Comparison of ENCODE assay signal across 8 cellular contexts in the genomic region with DNA sequence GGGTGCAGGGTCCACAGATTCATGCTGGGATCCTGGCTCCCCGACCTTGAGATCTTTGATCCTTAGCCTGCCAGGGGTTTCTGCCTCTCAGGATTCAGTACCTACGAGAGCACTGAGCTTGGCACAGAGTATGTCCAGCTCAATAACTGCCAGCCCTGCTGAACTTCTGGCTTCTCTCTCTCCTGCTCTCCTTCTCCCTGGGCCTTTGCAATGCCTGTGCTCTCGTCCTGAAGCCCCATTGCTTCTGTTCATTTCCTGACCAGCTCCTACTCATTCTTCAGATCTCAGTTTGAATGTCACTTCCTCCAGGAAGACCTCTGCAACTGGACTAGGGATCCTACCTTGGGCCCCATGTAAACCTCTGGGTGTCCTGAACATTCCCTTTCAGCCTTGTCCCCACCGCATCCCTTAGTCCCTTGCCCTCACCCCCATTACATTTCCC.
A peak's percentile ranks its signal among the peaks of the same experiment; 100 is the strongest.
DNase-seq lines count a peak whose midpoint lies in the region; ATAC-seq, FAIRE-seq and TF ChIP-seq lines count a peak whose summit lies in the region.

No MANE protein-coding gene starts in this region.

- ATAC-seq in SK-N-SH treated with all-trans-retinoic acid at 6 μM for 48 hours (peak; percentile 8; the same call in 2 of the 3 replicates), gastrocnemius medialis (peak in 1 of 2 donors; percentile 9)

- TF ChIP-seq CTCF in keratinocyte (optimal IDR thresholded peaks at IDR 0.05 in 1 of 3, IDR thresholded peaks at IDR 0.05 in 1 of 3, conservative IDR thresholded peaks at IDR 0.05 in 1 of 3; ENCODE audit: extremely low read depth in 1 of 3, insufficient read depth in 2 of 3, low read length in 3 of 3) (no peak), gastrocnemius medialis (IDR thresholded peaks at IDR 0.05 in 4 of 5, conservative IDR thresholded peaks at IDR 0.05 in 1 of 5) (peak in 1 of 5 experiments; percentile 0)

- no peaks in the 10 kb centered on the region for H3K9me1 ChIP-seq in keratinocyte (ENCODE audit: control insufficient read depth, extremely low read depth, insufficient read depth, low read length)

- H2AFZ ChIP-seq in keratinocyte (ENCODE audit: control insufficient read depth, low read length), result peak overlapping the region; percentile 90

- in situ Hi-C loops in gastrocnemius medialis (cut with MboI; ENCODE audit: low sequenced_read_pairs in 4 of 4), result no loop called here

- H4K20me1 ChIP-seq in keratinocyte (ENCODE audit: control insufficient read depth, extremely low read depth, insufficient read depth, low read length), result no peaks in the 10 kb centered on the region

- no peaks in the 10 kb centered on the region for H3K36me3 ChIP-seq in keratinocyte (ENCODE audit: control insufficient read depth in 2 of 2, extremely low read depth in 1 of 2, insufficient read depth in 2 of 2, low read length in 2 of 2)
- H3K36me3 ChIP-seq in gastrocnemius medialis, result no peaks in the 10 kb centered on the region

- H3K9me3 ChIP-seq in keratinocyte (ENCODE audit: control insufficient read depth, low read depth, low read length) (no peaks in the 10 kb centered on the region), gastrocnemius medialis (no peaks in the 10 kb centered on the region)

- H3K4me1 ChIP-seq in keratinocyte (ENCODE audit: control insufficient read depth, extremely low read depth, insufficient read depth, low read length) (peaks cover 32% of the 10 kb centered on the region), gastrocnemius medialis (peaks cover 35 to 38% of the 10 kb centered on the region in 2 donors)

- peak; percentile 3 for DNase-seq in CD1c-positive myeloid dendritic cell (ENCODE audit: extremely low spot score)
- DNase-seq in keratinocyte (ENCODE audit: low read depth, low spot score), result no peak
- DNase-seq in gastrocnemius medialis, result no peak
- no peak for DNase-seq in AG08396 (ENCODE audit: low spot score)
- DNase-seq in HT-29 (ENCODE audit: low spot score), result no peak
- DNase-seq in kidney glomerular epithelial cell (lab: John Stamatoyannopoulos, UW), result no peak
- no peak for DNase-seq in central memory CD4-positive, alpha-beta T cell

- no peak for TF ChIP-seq POLR2A in gastrocnemius medialis (IDR thresholded peaks at IDR 0.05)

- H3K79me2 ChIP-seq in keratinocyte (ENCODE audit: control insufficient read depth, insufficient read depth, low read length), result no peaks in the 10 kb centered on the region

- dilution Hi-C loops in keratinocyte (cut with MboI; ENCODE audit: extremely low pct_ligation_motif_present, low sequenced_read_pairs), result no loop called here

- H3K4me3 ChIP-seq in keratinocyte (ENCODE audit: control insufficient read depth in 2 of 3, extremely low read depth in 1 of 3, insufficient read depth in 2 of 3, low read depth in 1 of 3, low read length in 3 of 3) (no peak overlapping the region), gastrocnemius medialis (peak overlapping the region in 3 of 4 donors; percentile 13 to 34 (median 14))

- H3K27me3 ChIP-seq in keratinocyte (ENCODE audit: control insufficient read depth, extremely low read depth, insufficient read depth, low read length) (no peaks in the 10 kb centered on the region), gastrocnemius medialis (no peaks in the 10 kb centered on the region)

- peak overlapping the region; percentile 66 for H3K4me2 ChIP-seq in keratinocyte (ENCODE audit: control insufficient read depth, extremely low read depth, insufficient read depth, low read depth, low read length)

- no peak overlapping the region for H3K9ac ChIP-seq in keratinocyte (ENCODE audit: control insufficient read depth, extremely low read depth, insufficient read depth, low read length)

- FAIRE-seq in keratinocyte (lab: Jason Lieb, UNC), result no peak

- no peak overlapping the region for H3K27ac ChIP-seq in keratinocyte (ENCODE audit: control insufficient read depth, insufficient read depth, low read length)
- H3K27ac ChIP-seq in gastrocnemius medialis, result peak overlapping the region; percentile 56 to 73 (median 63)

- intact Hi-C loops in gastrocnemius medialis (cut with DNase I; ENCODE audit: low total_unique reads), result loop anchor here (5.0 kb wide), 1 partner anchor 79 kb away; no protein-coding TSS in a partner anchor

TF ChIP-seq in SK-N-SH treated with all-trans-retinoic acid at 6 μM for 48 hours, 23 proteins besides CTCF, POLR2A, EP300 and RAD21:
- TF ChIP-seq ISL1 (CRISPR knock-in tag; IDR thresholded peaks at IDR 0.05) (no peak), ZFP3 (CRISPR knock-in tag; IDR thresholded peaks at IDR 0.05) (peak; percentile 96)
TF ChIP-seq in SK-N-SH treated with all-trans-retinoic acid at 6 μM for 48 hours: peak in this region for 1.

Comparison
In these comparisons a context has a peak if more than half of its experiments do, and no peak if none do; other contexts are left out.
1. H3K4me3 ChIP-seq: peak in gastrocnemius medialis (3 of 4); none in keratinocyte (0 of 3).